8 cellular contexts compared by ENCODE assay signal in genomic region chr1:23555949-23556640, GRCh38. TPM values are rescaled to one million over a fixed set of nuclear protein-coding genes. Genes with fewer than 3 reads are reported as not detected.
A peak's percentile ranks its signal among the peaks of the same experiment; 100 is the strongest.
DNase-seq lines count a peak whose midpoint lies in the region; ATAC-seq and TF ChIP-seq lines count a peak whose summit lies in the region.

No MANE protein-coding gene starts in this region.

- H3K27ac ChIP-seq in SJCRH30: peak overlapping the region; percentile 99

- H3K36me3 ChIP-seq in SJCRH30: peaks cover 21% of the 10 kb centered on the region

- H3K27ac Mint-ChIP-seq in T-helper 1 cell treated with Interleukin-12 subunit alpha and Interleukin-12 subunit beta and Interleukin-4 antibody, amounts not matched to agents 30 μg/mL and 1 μg/mL, for 36 hours: no peak overlapping the region
- peak overlapping the region; percentile 100 for H3K27ac Mint-ChIP-seq in progenitor cell of endocrine pancreas

- no peaks in the 10 kb centered on the region for H3K9me3 Mint-ChIP-seq in T-helper 1 cell treated with Interleukin-12 subunit alpha and Interleukin-12 subunit beta and Interleukin-4 antibody, amounts not matched to agents 30 μg/mL and 1 μg/mL, for 36 hours
- no peaks in the 10 kb centered on the region for H3K9me3 Mint-ChIP-seq in progenitor cell of endocrine pancreas (ENCODE audit: low read depth)

- peaks cover 44% of the 10 kb centered on the region for H3K4me1 Mint-ChIP-seq in T-helper 1 cell treated with Interleukin-12 subunit alpha and Interleukin-12 subunit beta and Interleukin-4 antibody, amounts not matched to agents 30 μg/mL and 1 μg/mL, for 36 hours (ENCODE audit: low read depth)
- peaks cover 55% of the 10 kb centered on the region for H3K4me1 Mint-ChIP-seq in progenitor cell of endocrine pancreas (ENCODE audit: low read depth)

- DNase-seq in T-helper 1 cell (no peak), SJCRH30 (peak; percentile 68 to 73), fibroblast of mammary gland (ENCODE audit: low read depth) (peak; percentile 75), progenitor cell of endocrine pancreas (ENCODE audit: low spot score, unreplicated experiment) (no peak), cortex of kidney (lab: John Stamatoyannopoulos, UW) (no peak)

- H3K4me3 Mint-ChIP-seq in T-helper 1 cell treated with Interleukin-12 subunit alpha and Interleukin-12 subunit beta and Interleukin-4 antibody, amounts not matched to agents 30 μg/mL and 1 μg/mL, for 36 hours: peak overlapping the region; percentile 68
- peak overlapping the region; percentile 96 for H3K4me3 Mint-ChIP-seq in progenitor cell of endocrine pancreas (ENCODE audit: low read depth)

- H3K4me1 ChIP-seq in SJCRH30: peaks cover 47% of the 10 kb centered on the region

- peaks cover 26% of the 10 kb centered on the region for H3K27me3 Mint-ChIP-seq in T-helper 1 cell treated with Interleukin-12 subunit alpha and Interleukin-12 subunit beta and Interleukin-4 antibody, amounts not matched to agents 30 μg/mL and 1 μg/mL, for 36 hours (ENCODE audit: low read depth)
- H3K27me3 Mint-ChIP-seq in progenitor cell of endocrine pancreas: no peaks in the 10 kb centered on the region

- ATAC-seq in HG03457 (IDR thresholded peaks at IDR 0.05; ENCODE audit: unreplicated experiment) (no peak), GM19397 (IDR thresholded peaks at IDR 0.05; ENCODE audit: unreplicated experiment) (no peak)

- no peaks in the 10 kb centered on the region for H3K36me3 Mint-ChIP-seq in T-helper 1 cell treated with Interleukin-12 subunit alpha and Interleukin-12 subunit beta and Interleukin-4 antibody, amounts not matched to agents 30 μg/mL and 1 μg/mL, for 36 hours (ENCODE audit: low read depth)
- H3K36me3 Mint-ChIP-seq in progenitor cell of endocrine pancreas (ENCODE audit: insufficient read depth): peaks cover 16% of the 10 kb centered on the region

- TF ChIP-seq CTCF in fibroblast of mammary gland (conservative IDR thresholded peaks at IDR 0.05; ENCODE audit: control insufficient read depth, insufficient read depth, low read depth, low read length) (no peak), progenitor cell of endocrine pancreas (IDR thresholded peaks at IDR 0.05; ENCODE audit: unreplicated experiment) (no peak)

- no peaks in the 10 kb centered on the region for H3K27me3 ChIP-seq in SJCRH30

- H3K9me3 ChIP-seq in SJCRH30 (replicated peaks): no peaks in the 10 kb centered on the region

- H3K4me3 ChIP-seq in SJCRH30 (peak overlapping the region; percentile 79), fibroblast of mammary gland (ENCODE audit: control insufficient read depth, low read depth, low read length) (no peak overlapping the region)

RNA-seq across cellular contexts. Expression of gene ID3, which starts 3.2 kb away (rescaled TPM):
- 332 and 336 TPM in 2 replicates for total RNA-seq in SJCRH30 (2014; rRNA removed; shearing (Covaris generic))
- total RNA-seq in progenitor cell of endocrine pancreas: 420 and 434 TPM in 2 replicates

RNA-seq across cellular contexts. Expression of gene E2F2, which starts 25.1 kb away (rescaled TPM):
- total RNA-seq in SJCRH30 (2014; rRNA removed; shearing (Covaris generic)): 33.5 and 43.2 TPM in 2 replicates
- 7.8 and 9.7 TPM in 2 replicates for total RNA-seq in progenitor cell of endocrine pancreas

Comparison
In these comparisons a context has a peak if more than half of its experiments do, and no peak if none do; other contexts are left out.
1. DNase-seq: peak in SJCRH30 (2 of 2) and fibroblast of mammary gland (single experiment); none in T-helper 1 cell (0 of 5), progenitor cell of endocrine pancreas (single experiment) and cortex of kidney (single experiment).